1 cellular context compared by ENCODE assay signal in genomic region chr11:70628176-70628860, GRCh38.
TF ChIP-seq lines count a peak whose summit lies in the region.

No MANE protein-coding gene starts in this region.

TF ChIP-seq in WTC11, 78 proteins besides CTCF, POLR2A, EP300 and RAD21 (continued from another document):
- TF ChIP-seq HMGA2 (CRISPR knock-in tag; IDR thresholded peaks at IDR 0.05) (no peak), FOXP1 (CRISPR knock-in tag; IDR thresholded peaks at IDR 0.05; ENCODE audit: borderline replicate concordance) (no peak), MXD4 (CRISPR knock-in tag; IDR thresholded peaks at IDR 0.05; ENCODE audit: borderline replicate concordance) (no peak), ZNF263 (CRISPR knock-in tag; IDR thresholded peaks at IDR 0.05; ENCODE audit: low read depth) (no peak), GABPB1 (CRISPR knock-in tag; IDR thresholded peaks at IDR 0.05) (no peak), ESRRA (CRISPR knock-in tag; IDR thresholded peaks at IDR 0.05; ENCODE audit: borderline replicate concordance) (no peak), ZNF317 (CRISPR knock-in tag; IDR thresholded peaks at IDR 0.05; ENCODE audit: borderline replicate concordance, low read depth) (no peak)
- TF ChIP-seq, protein P1, sequence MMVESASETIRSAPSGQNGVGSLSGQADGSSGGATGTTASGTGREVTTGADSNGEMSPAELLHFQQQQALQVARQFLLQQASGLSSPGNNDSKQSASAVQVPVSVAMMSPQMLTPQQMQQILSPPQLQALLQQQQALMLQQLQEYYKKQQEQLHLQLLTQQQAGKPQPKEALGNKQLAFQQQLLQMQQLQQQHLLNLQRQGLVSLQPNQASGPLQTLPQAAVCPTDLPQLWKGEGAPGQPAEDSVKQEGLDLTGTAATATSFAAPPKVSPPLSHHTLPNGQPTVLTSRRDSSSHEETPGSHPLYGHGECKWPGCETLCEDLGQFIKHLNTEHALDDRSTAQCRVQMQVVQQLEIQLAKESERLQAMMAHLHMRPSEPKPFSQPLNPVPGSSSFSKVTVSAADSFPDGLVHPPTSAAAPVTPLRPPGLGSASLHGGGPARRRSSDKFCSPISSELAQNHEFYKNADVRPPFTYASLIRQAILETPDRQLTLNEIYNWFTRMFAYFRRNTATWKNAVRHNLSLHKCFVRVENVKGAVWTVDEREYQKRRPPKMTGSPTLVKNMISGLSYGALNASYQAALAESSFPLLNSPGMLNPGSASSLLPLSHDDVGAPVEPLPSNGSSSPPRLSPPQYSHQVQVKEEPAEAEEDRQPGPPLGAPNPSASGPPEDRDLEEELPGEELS (CRISPR knock-in tag; IDR thresholded peaks at IDR 0.05): no peak
- TF ChIP-seq, protein P2, sequence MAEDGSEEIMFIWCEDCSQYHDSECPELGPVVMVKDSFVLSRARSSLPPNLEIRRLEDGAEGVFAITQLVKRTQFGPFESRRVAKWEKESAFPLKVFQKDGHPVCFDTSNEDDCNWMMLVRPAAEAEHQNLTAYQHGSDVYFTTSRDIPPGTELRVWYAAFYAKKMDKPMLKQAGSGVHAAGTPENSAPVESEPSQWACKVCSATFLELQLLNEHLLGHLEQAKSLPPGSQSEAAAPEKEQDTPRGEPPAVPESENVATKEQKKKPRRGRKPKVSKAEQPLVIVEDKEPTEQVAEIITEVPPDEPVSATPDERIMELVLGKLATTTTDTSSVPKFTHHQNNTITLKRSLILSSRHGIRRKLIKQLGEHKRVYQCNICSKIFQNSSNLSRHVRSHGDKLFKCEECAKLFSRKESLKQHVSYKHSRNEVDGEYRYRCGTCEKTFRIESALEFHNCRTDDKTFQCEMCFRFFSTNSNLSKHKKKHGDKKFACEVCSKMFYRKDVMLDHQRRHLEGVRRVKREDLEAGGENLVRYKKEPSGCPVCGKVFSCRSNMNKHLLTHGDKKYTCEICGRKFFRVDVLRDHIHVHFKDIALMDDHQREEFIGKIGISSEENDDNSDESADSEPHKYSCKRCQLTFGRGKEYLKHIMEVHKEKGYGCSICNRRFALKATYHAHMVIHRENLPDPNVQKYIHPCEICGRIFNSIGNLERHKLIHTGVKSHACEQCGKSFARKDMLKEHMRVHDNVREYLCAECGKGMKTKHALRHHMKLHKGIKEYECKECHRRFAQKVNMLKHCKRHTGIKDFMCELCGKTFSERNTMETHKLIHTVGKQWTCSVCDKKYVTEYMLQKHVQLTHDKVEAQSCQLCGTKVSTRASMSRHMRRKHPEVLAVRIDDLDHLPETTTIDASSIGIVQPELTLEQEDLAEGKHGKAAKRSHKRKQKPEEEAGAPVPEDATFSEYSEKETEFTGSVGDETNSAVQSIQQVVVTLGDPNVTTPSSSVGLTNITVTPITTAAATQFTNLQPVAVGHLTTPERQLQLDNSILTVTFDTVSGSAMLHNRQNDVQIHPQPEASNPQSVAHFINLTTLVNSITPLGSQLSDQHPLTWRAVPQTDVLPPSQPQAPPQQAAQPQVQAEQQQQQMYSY (CRISPR knock-in tag; IDR thresholded peaks at IDR 0.05): no peak
